ENCODE assay signal across 1 cellular context in the genomic region with DNA sequence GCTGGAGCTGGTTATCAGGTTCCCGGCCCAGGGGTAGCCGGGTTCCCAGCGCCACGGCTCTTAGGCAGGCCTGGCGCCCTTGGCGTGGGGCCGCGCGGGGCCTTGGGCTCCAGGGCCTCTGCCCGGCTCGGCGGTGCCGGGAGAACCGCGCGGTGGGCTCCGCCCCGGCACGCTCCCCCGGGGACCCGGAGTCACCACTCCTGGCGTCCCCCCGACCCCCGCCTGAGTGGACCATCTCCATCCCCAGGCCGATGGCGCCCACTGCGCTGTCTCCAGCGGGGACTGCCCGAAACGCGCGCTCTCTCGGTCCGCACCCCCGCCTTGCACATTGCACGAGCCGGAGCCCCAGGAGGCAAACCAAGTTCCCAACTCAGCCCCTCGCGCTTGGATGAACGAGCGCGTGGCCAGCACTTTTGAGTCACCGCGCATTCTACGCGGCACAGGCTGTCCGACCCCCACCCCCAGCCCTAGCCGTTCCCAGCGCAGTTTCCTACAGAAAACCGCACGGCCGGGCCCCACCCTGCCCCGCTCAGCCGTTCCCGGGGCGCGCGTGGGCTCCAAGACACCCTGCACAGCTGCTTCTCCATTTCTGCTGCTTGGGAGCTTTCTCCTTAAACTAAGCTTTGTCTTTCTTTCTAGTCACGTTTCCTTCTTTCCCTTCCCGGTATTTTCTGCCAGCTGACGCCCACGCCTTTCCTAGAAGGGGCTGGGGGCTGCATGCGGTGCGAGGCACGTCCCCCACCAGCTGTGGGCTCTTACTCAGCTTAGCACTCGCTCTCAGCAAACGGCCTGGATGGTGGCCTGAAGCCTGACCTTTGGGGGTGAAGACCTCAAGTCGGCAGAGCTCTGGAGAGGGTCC.
TF ChIP-seq lines count a peak whose summit lies in the region.

No MANE protein-coding gene starts in this region.

TF ChIP-seq in HepG2, 621 proteins besides CTCF, POLR2A, EP300 and RAD21 (continued from another document):
- TF ChIP-seq NONO (IDR thresholded peaks at IDR 0.05) (no peak), NONO (CRISPR knock-in tag; conservative IDR thresholded peaks at IDR 0.05) (0 out of 2 replicates have a peak, but pooled peaks have one; percentile 41), YEATS4 (CRISPR knock-in tag; IDR thresholded peaks at IDR 0.05; ENCODE audit: borderline replicate concordance) (peak; percentile 64; the same call in 1 of the 2 replicates), ZHX1 (CRISPR knock-in tag; IDR thresholded peaks at IDR 0.05; ENCODE audit: low read depth) (no peak), MED1 (CRISPR knock-in tag; IDR thresholded peaks at IDR 0.05) (peak; percentile 50; the same call in 1 of the 2 replicates), MAFK (conservative IDR thresholded peaks at IDR 0.05 in 1 of 2, IDR thresholded peaks at IDR 0.05 in 1 of 2; ENCODE audit: low read length in 2 of 2) (no peak), ZNF331 (CRISPR knock-in tag; IDR thresholded peaks at IDR 0.05) (peak; percentile 96), SRY (CRISPR knock-in tag; IDR thresholded peaks at IDR 0.05) (0 out of 2 replicates have a peak, but pooled peaks have one; percentile 52), ZFY (CRISPR knock-in tag; IDR thresholded peaks at IDR 0.05) (peak; percentile 78), XBP1 (CRISPR knock-in tag; IDR thresholded peaks at IDR 0.05) (no peak), ZBTB39 (CRISPR knock-in tag; IDR thresholded peaks at IDR 0.05) (0 out of 2 replicates have a peak, but pooled peaks have one; percentile 47), PHF20 (CRISPR knock-in tag; IDR thresholded peaks at IDR 0.05) (no peak)
